Comparison of ENCODE assay signal across 24 cellular contexts in genomic region chr2:46993501-46993900, GRCh38. TPM values are rescaled to one million over a fixed set of nuclear protein-coding genes. Genes with fewer than 3 reads are reported as not detected.
A peak's percentile ranks its signal among the peaks of the same experiment; 100 is the strongest.
DNase-seq lines count a peak whose midpoint lies in the region; ATAC-seq and TF ChIP-seq lines count a peak whose summit lies in the region.
"Had no signal": no experiment of that assay in that cellular context is flagged by ENCODE, and none has a peak within 500 bp of the region (broad histone marks: within the 10 kb centered on the region; RNA-seq: fewer than 3 reads in every experiment).

No MANE protein-coding gene starts in this region.

- peaks cover 4% of the 10 kb centered on the region for H3K36me3 ChIP-seq in colonic mucosa

- no peak overlapping the region for H3K27ac ChIP-seq in colonic mucosa
- H3K27ac ChIP-seq: BLaER1, KMS-11 had no signal

- H3K9me3 ChIP-seq in colonic mucosa = no peaks in the 10 kb centered on the region
- H3K9me3 ChIP-seq: BLaER1, HAP-1 had no signal

- peaks cover 38% of the 10 kb centered on the region for H3K36me3 Mint-ChIP-seq in activated naive CD4-positive, alpha-beta T cell treated with anti-CD3 and anti-CD28 coated beads, Interleukin-2, amount 10 ng/mL, durations not matched to agents 7 days and 5 days
- H3K36me3 Mint-ChIP-seq in activated T-helper 17 cell treated with anti-CD3 and anti-CD28 coated beads, Interleukin-2, amount 50 U/mL, for 72 hours (ENCODE audit: low read depth) = peaks cover 81% of the 10 kb centered on the region
- H3K36me3 Mint-ChIP-seq in nephron progenitor cell (ENCODE audit: low read depth) = peaks cover 22% of the 10 kb centered on the region

- no peaks in the 10 kb centered on the region for H3K4me1 Mint-ChIP-seq in activated naive CD4-positive, alpha-beta T cell treated with anti-CD3 and anti-CD28 coated beads, Interleukin-2, amount 10 ng/mL, durations not matched to agents 7 days and 5 days
- no peaks in the 10 kb centered on the region for H3K4me1 Mint-ChIP-seq in activated T-helper 17 cell treated with anti-CD3 and anti-CD28 coated beads, Interleukin-2, amount 50 U/mL, for 72 hours
- H3K4me1 Mint-ChIP-seq in nephron progenitor cell = peaks cover 9% of the 10 kb centered on the region

- H3K4me3 Mint-ChIP-seq in activated naive CD4-positive, alpha-beta T cell treated with anti-CD3 and anti-CD28 coated beads, Interleukin-2, amount 10 ng/mL, durations not matched to agents 7 days and 5 days = no peak overlapping the region
- no peak overlapping the region for H3K4me3 Mint-ChIP-seq in activated T-helper 17 cell treated with anti-CD3 and anti-CD28 coated beads, Interleukin-2, amount 50 U/mL, for 72 hours
- no peak overlapping the region for H3K4me3 Mint-ChIP-seq in nephron progenitor cell
- H3K4me3 Mint-ChIP-seq: CD4-positive, alpha-beta T cell; GM23338 had no signal

- H3K27me3 Mint-ChIP-seq in activated naive CD4-positive, alpha-beta T cell treated with anti-CD3 and anti-CD28 coated beads, Interleukin-2, amount 10 ng/mL, durations not matched to agents 7 days and 5 days = no peaks in the 10 kb centered on the region
- H3K27me3 Mint-ChIP-seq in activated T-helper 17 cell treated with anti-CD3 and anti-CD28 coated beads, Interleukin-2, amount 50 U/mL, for 72 hours = no peaks in the 10 kb centered on the region
- peaks cover 3% of the 10 kb centered on the region for H3K27me3 Mint-ChIP-seq in nephron progenitor cell (ENCODE audit: low read depth, poor library complexity)
- H3K27me3 Mint-ChIP-seq: CD4-positive, alpha-beta T cell had no signal

- no peak overlapping the region for H3K9ac ChIP-seq in colonic mucosa (ENCODE audit: low read depth in 2 of 2, low read length in 2 of 2)
- H3K9ac ChIP-seq: BLaER1, KMS-11 had no signal

- intact Hi-C loops in colonic mucosa (cut with DNase I) = no loop called here

- CTCF ChIA-PET in activated naive CD4-positive, alpha-beta T cell treated with anti-CD3 and anti-CD28 coated beads, Interleukin-2, amount 10 ng/mL, durations not matched to agents 7 days and 5 days (lab: Charles Lee) = no interaction called here

- no peak for ATAC-seq in activated T-helper 17 cell treated with anti-CD3 and anti-CD28 coated beads, Interleukin-2, amount 50 U/mL, for 72 hours (replicated peaks)
- no peak for ATAC-seq in HG03432 (IDR thresholded peaks at IDR 0.05; ENCODE audit: unreplicated experiment)
- ATAC-seq: GM23338, Panc1 had no signal

- H3K4me3 ChIP-seq in colonic mucosa = no peak overlapping the region
- H3K4me3 ChIP-seq: BLaER1, GM23338, HAP-1 had no signal

- no peaks in the 10 kb centered on the region for H3K27me3 ChIP-seq in colonic mucosa
- H3K27me3 ChIP-seq: BLaER1 had no signal

- H3K9me3 Mint-ChIP-seq in activated naive CD4-positive, alpha-beta T cell treated with anti-CD3 and anti-CD28 coated beads, Interleukin-2, amount 10 ng/mL, durations not matched to agents 7 days and 5 days = no peaks in the 10 kb centered on the region
- H3K9me3 Mint-ChIP-seq in activated T-helper 17 cell treated with anti-CD3 and anti-CD28 coated beads, Interleukin-2, amount 50 U/mL, for 72 hours = no peaks in the 10 kb centered on the region
- H3K9me3 Mint-ChIP-seq in nephron progenitor cell = no peaks in the 10 kb centered on the region
- H3K9me3 Mint-ChIP-seq: CD4-positive, alpha-beta T cell; GM23338 had no signal

- no peak for TF ChIP-seq CTCF in nephron progenitor cell (IDR thresholded peaks at IDR 0.05)
- TF ChIP-seq CTCF in colonic mucosa (IDR thresholded peaks at IDR 0.05) = no peak

- DNase-seq in activated naive CD4-positive, alpha-beta T cell treated with anti-CD3 and anti-CD28 coated beads, Interleukin-2, amount 10 ng/mL, durations not matched to agents 7 days and 5 days = no peak
- DNase-seq in activated naive CD4-positive, alpha-beta T cell treated with Interleukin-2 at 50 U/mL for 16 hours = no peak
- no peak for DNase-seq in nephron progenitor cell
- no peak for DNase-seq in colonic mucosa
- DNase-seq in NCI-H2029 treated with DMSO at 0.1 percent for 48 hours (lab: John Stamatoyannopoulos, UW) = no peak
- DNase-seq: 8988T; ACHN; CD4-positive, alpha-beta T cell; IMR-90; MM.1S; NCI-H1694; NCI-H2081 treated with DMSO at 0.1 percent for 48 hours; NCI-H2171; NCI-H226; NCI-H510A; NCI-H69; SHP77 had no signal

- peak overlapping the region; percentile 19 for H3K27ac Mint-ChIP-seq in activated naive CD4-positive, alpha-beta T cell treated with anti-CD3 and anti-CD28 coated beads, Interleukin-2, amount 10 ng/mL, durations not matched to agents 7 days and 5 days
- peak overlapping the region; percentile 54 for H3K27ac Mint-ChIP-seq in activated T-helper 17 cell treated with anti-CD3 and anti-CD28 coated beads, Interleukin-2, amount 50 U/mL, for 72 hours
- peak overlapping the region; percentile 88 for H3K27ac Mint-ChIP-seq in nephron progenitor cell
- H3K27ac Mint-ChIP-seq: CD4-positive, alpha-beta T cell; GM23338 had no signal

- no peaks in the 10 kb centered on the region for H3K4me1 ChIP-seq in colonic mucosa
- H3K4me1 ChIP-seq: HAP-1 had no signal

RNA-seq across cellular contexts. Expression of gene TTC7A, which starts 52.5 kb away (rescaled TPM):
- 10 to 100 TPM; 45.2 to 62.1 TPM for total RNA-seq in activated T-helper 17 cell treated with anti-CD3 and anti-CD28 coated beads, Interleukin-2, amount 50 U/mL, for 72 hours
- 10 to 100 TPM; 28.5 to 28.7 TPM for total RNA-seq in colonic mucosa

Comparison
In these comparisons a context has a peak if more than half of its experiments do, and no peak if none do; other contexts are left out.
1. H3K27ac Mint-ChIP-seq: peak in every context shown above with its lines; median percentile 88 in nephron progenitor cell; 54 in activated T-helper 17 cell treated with anti-CD3 and anti-CD28 coated beads, Interleukin-2, amount 50 U/mL, for 72 hours; 19 in activated naive CD4-positive, alpha-beta T cell treated with anti-CD3 and anti-CD28 coated beads, Interleukin-2, amount 10 ng/mL, durations not matched to agents 7 days and 5 days.